In the genomic region with DNA sequence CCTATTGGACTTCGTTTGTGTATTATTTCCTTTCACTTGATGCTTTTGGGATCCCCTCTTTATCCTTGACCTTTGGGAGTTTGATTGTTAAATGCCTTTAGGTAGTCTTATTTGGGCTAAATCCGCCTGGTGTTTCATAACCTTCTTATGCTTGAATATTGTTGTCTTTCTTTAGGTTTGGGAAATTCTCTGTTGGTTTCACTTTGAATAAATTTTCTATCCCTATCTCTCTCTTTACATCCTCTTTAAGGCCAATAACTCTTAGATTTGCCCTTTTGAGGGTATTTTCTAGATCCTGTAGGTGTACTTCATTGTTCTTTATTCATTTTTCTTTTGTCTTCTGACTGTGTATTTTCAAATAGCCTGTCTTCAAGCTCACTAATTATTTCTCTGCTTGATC, we compare ENCODE assay signal across 24 cellular contexts.
DNase-seq lines count a peak whose midpoint lies in the region; ATAC-seq, FAIRE-seq and TF ChIP-seq lines count a peak whose summit lies in the region.
"Had no signal": no experiment of that assay in that cellular context is flagged by ENCODE, and none has a peak within 500 bp of the region (broad histone marks: within the 10 kb centered on the region; RNA-seq: fewer than 3 reads in every experiment).

No MANE protein-coding gene starts in this region.

- no peak for ATAC-seq in activated naive CD8-positive, alpha-beta T cell treated with anti-CD3 and anti-CD28 coated beads, Interleukin-2, amount 50 U/mL, for 24 hours
- ATAC-seq in HG03432 (IDR thresholded peaks at IDR 0.05; ENCODE audit: unreplicated experiment) (peak; percentile 43), HepG2 (no peak)
- ATAC-seq in activated naive CD8-positive, alpha-beta T cell treated with anti-CD3 and anti-CD28 coated beads, Interleukin-2, amount 10 ng/mL, durations not matched to agents 7 days and 5 days (ENCODE audit: low read depth): no peak

- H3K27ac Mint-ChIP-seq in activated naive CD8-positive, alpha-beta T cell treated with anti-CD3 and anti-CD28 coated beads for 36 hours: peak overlapping the region; percentile 4
- no peak overlapping the region for H3K27ac Mint-ChIP-seq in activated naive CD8-positive, alpha-beta T cell treated with anti-CD3 and anti-CD28 coated beads, Interleukin-2, amount 50 U/mL, for 24 hours
- peak overlapping the region; percentile 60 for H3K27ac Mint-ChIP-seq in activated naive CD8-positive, alpha-beta T cell treated with anti-CD3 and anti-CD28 coated beads, Interleukin-2, amount 10 ng/mL, durations not matched to agents 7 days and 5 days
- H3K27ac Mint-ChIP-seq in type B pancreatic cell: peak overlapping the region; percentile 25

- no peaks in the 10 kb centered on the region for H3K27me3 Mint-ChIP-seq in activated naive CD8-positive, alpha-beta T cell treated with anti-CD3 and anti-CD28 coated beads for 36 hours
- H3K27me3 Mint-ChIP-seq in activated naive CD8-positive, alpha-beta T cell treated with anti-CD3 and anti-CD28 coated beads, Interleukin-2, amount 50 U/mL, for 24 hours: no peaks in the 10 kb centered on the region
- no peaks in the 10 kb centered on the region for H3K27me3 Mint-ChIP-seq in activated naive CD8-positive, alpha-beta T cell treated with anti-CD3 and anti-CD28 coated beads, Interleukin-2, amount 10 ng/mL, durations not matched to agents 7 days and 5 days
- H3K27me3 Mint-ChIP-seq in type B pancreatic cell: no peaks in the 10 kb centered on the region

- no peak for FAIRE-seq in HepG2 (lab: Jason Lieb, UNC)
- no peak for FAIRE-seq in GM19239 (lab: Jason Lieb, UNC)
- FAIRE-seq: RCC 7860 had no signal

- H4K20me1 ChIP-seq in HepG2 (ENCODE audit: insufficient read depth, low read length): no peaks in the 10 kb centered on the region

- no peak for TF ChIP-seq EP300 in HepG2 (IDR thresholded peaks at IDR 0.05; ENCODE audit: low read depth in 2 of 2, low read length in 2 of 2)
- TF ChIP-seq EP300 in HepG2 (CRISPR knock-in tag; IDR thresholded peaks at IDR 0.05; ENCODE audit: borderline replicate concordance): no peak

- H3K4me2 ChIP-seq in HepG2 (ENCODE audit: low read depth, low read length): no peak overlapping the region

- H3K9me3 ChIP-seq in HepG2 (ENCODE audit: low read length): peaks cover 37% of the 10 kb centered on the region
- H3K9me3 ChIP-seq: neutrophil, SJCRH30 had no signal

- no peak overlapping the region for H3K4me3 Mint-ChIP-seq in activated naive CD8-positive, alpha-beta T cell treated with anti-CD3 and anti-CD28 coated beads for 36 hours
- H3K4me3 Mint-ChIP-seq in activated naive CD8-positive, alpha-beta T cell treated with anti-CD3 and anti-CD28 coated beads, Interleukin-2, amount 50 U/mL, for 24 hours: no peak overlapping the region
- peak overlapping the region; percentile 23 for H3K4me3 Mint-ChIP-seq in activated naive CD8-positive, alpha-beta T cell treated with anti-CD3 and anti-CD28 coated beads, Interleukin-2, amount 10 ng/mL, durations not matched to agents 7 days and 5 days
- no peak overlapping the region for H3K4me3 Mint-ChIP-seq in type B pancreatic cell

- TF ChIP-seq RAD21 in HepG2 (CRISPR knock-in tag; IDR thresholded peaks at IDR 0.05): no peak

- intact Hi-C loops in HepG2 (cut with micrococcal nuclease; ENCODE audit: unreplicated experiment): no loop called here

- DNase-seq in activated naive CD8-positive, alpha-beta T cell treated with anti-CD3 and anti-CD28 coated beads for 36 hours: no peak
- no peak for DNase-seq in activated naive CD8-positive, alpha-beta T cell treated with anti-CD3 and anti-CD28 coated beads, Interleukin-2, amount 50 U/mL, for 24 hours
- DNase-seq in activated naive CD8-positive, alpha-beta T cell treated with anti-CD3 and anti-CD28 coated beads, Interleukin-2, amount 10 ng/mL, durations not matched to agents 7 days and 5 days: no peak
- DNase-seq in type B pancreatic cell (ENCODE audit: extremely low spot score, unreplicated experiment): no peak
- DNase-seq in HepG2 (ENCODE audit: low spot score): no peak
- no peak for DNase-seq in coronary artery (ENCODE audit: low spot score)
- DNase-seq in GM19239 (ENCODE audit: insufficient read length, low spot score): no peak
- DNase-seq: activated naive CD4-positive, alpha-beta T cell; anterior cingulate cortex; central memory CD4-positive, alpha-beta T cell; DMS 273 treated with DMSO at 0.1 percent for 48 hours; erythroblast; GOT3; left cardiac atrium; NCI-H187; NCI-H526; SJCRH30; WERI-Rb-1 had no signal

- peaks cover 17% of the 10 kb centered on the region for H3K9me3 Mint-ChIP-seq in activated naive CD8-positive, alpha-beta T cell treated with anti-CD3 and anti-CD28 coated beads for 36 hours
- peaks cover 18% of the 10 kb centered on the region for H3K9me3 Mint-ChIP-seq in activated naive CD8-positive, alpha-beta T cell treated with anti-CD3 and anti-CD28 coated beads, Interleukin-2, amount 50 U/mL, for 24 hours
- peaks cover 13% of the 10 kb centered on the region for H3K9me3 Mint-ChIP-seq in activated naive CD8-positive, alpha-beta T cell treated with anti-CD3 and anti-CD28 coated beads, Interleukin-2, amount 10 ng/mL, durations not matched to agents 7 days and 5 days
- peaks cover 15% of the 10 kb centered on the region for H3K9me3 Mint-ChIP-seq in type B pancreatic cell

- no peaks in the 10 kb centered on the region for H3K79me2 ChIP-seq in HepG2 (ENCODE audit: insufficient read depth, low read length)

- WGBS in HepG2 (ENCODE audit: low lambda C conversion rate): 14% methylated on average over 2 of the region's 2 CpGs

- peaks cover 16% of the 10 kb centered on the region for H3K4me1 ChIP-seq in HepG2 (ENCODE audit: insufficient read depth, low read length)

- H3K27ac ChIP-seq in HepG2 (ENCODE audit: extremely low read length, insufficient read depth, low read length) (no peak overlapping the region), coronary artery (no peak overlapping the region)
- H3K27ac ChIP-seq: C4-2B, HL-60, neutrophil, SJCRH30, tibial nerve, WERI-Rb-1 had no signal

- POLR2A ChIA-PET in activated naive CD8-positive, alpha-beta T cell treated with anti-CD3 and anti-CD28 coated beads, Interleukin-2, amount 10 ng/mL, durations not matched to agents 7 days and 5 days (lab: Charles Lee): no interaction called here
- POLR2A ChIA-PET in HepG2 (lab: Yijun Ruan, JAX): no interaction called here

- in situ Hi-C loops in HepG2 (cut with HindIII; ENCODE audit: extremely low pct_ligation_motif_present, low pct_unique_long_range_greater_than_20kb): no loop called here

- no peaks in the 10 kb centered on the region for H3K36me3 ChIP-seq in HepG2 (replicated peaks in 1 of 2; ENCODE audit: control insufficient read depth in 1 of 2, insufficient read depth in 2 of 2, low read length in 2 of 2)
- H3K36me3 ChIP-seq: neutrophil, SJCRH30, tibial nerve, WERI-Rb-1 had no signal

- H3K27me3 ChIP-seq in HepG2 (ENCODE audit: control insufficient read depth in 1 of 2, insufficient read depth in 2 of 2, low read length in 2 of 2): no peaks in the 10 kb centered on the region
- H3K27me3 ChIP-seq: neutrophil, SJCRH30, tibial nerve had no signal

- TF ChIP-seq CTCF in type B pancreatic cell (conservative IDR thresholded peaks at IDR 0.05): no peak
- no peak for TF ChIP-seq CTCF in HepG2 (CRISPR knock-in tag; IDR thresholded peaks at IDR 0.05)
- no peak for TF ChIP-seq CTCF in coronary artery (IDR thresholded peaks at IDR 0.05)

- H3K4me3 ChIP-seq in HepG2 (replicated peaks in 1 of 3; ENCODE audit: insufficient read depth in 1 of 3, low read depth in 2 of 3, low read length in 3 of 3) (no peak overlapping the region), coronary artery (no peak overlapping the region)
- H3K4me3 ChIP-seq: SJCRH30, tibial nerve had no signal

- H3K4me1 Mint-ChIP-seq in activated naive CD8-positive, alpha-beta T cell treated with anti-CD3 and anti-CD28 coated beads for 36 hours: peaks cover 17% of the 10 kb centered on the region
- peaks cover 10% of the 10 kb centered on the region for H3K4me1 Mint-ChIP-seq in activated naive CD8-positive, alpha-beta T cell treated with anti-CD3 and anti-CD28 coated beads, Interleukin-2, amount 50 U/mL, for 24 hours
- H3K4me1 Mint-ChIP-seq in activated naive CD8-positive, alpha-beta T cell treated with anti-CD3 and anti-CD28 coated beads, Interleukin-2, amount 10 ng/mL, durations not matched to agents 7 days and 5 days: peaks cover 31% of the 10 kb centered on the region
- peaks cover 12% of the 10 kb centered on the region for H3K4me1 Mint-ChIP-seq in type B pancreatic cell (ENCODE audit: unreplicated experiment)

- no peak overlapping the region for H2AFZ ChIP-seq in HepG2 (ENCODE audit: low read length)

- BruUV-seq in HepG2 (replicated peaks; lab: Mats Ljungman, UMichigan): no TSS peak

- H3K36me3 Mint-ChIP-seq in activated naive CD8-positive, alpha-beta T cell treated with anti-CD3 and anti-CD28 coated beads for 36 hours: peaks cover 9% of the 10 kb centered on the region
- peaks cover 5% of the 10 kb centered on the region for H3K36me3 Mint-ChIP-seq in activated naive CD8-positive, alpha-beta T cell treated with anti-CD3 and anti-CD28 coated beads, Interleukin-2, amount 50 U/mL, for 24 hours (ENCODE audit: low read depth)
- peaks cover 70% of the 10 kb centered on the region for H3K36me3 Mint-ChIP-seq in activated naive CD8-positive, alpha-beta T cell treated with anti-CD3 and anti-CD28 coated beads, Interleukin-2, amount 10 ng/mL, durations not matched to agents 7 days and 5 days
- H3K36me3 Mint-ChIP-seq in type B pancreatic cell: peaks cover 3% of the 10 kb centered on the region

- H3K9ac ChIP-seq in HepG2 (ENCODE audit: insufficient read depth, low read depth, low read length): no peak overlapping the region

- CTCF ChIA-PET in HepG2 (lab: Yijun Ruan, JAX; ENCODE audit: low intra/inter-chr PET ratio, low total read pairs): no interaction called here

- TF ChIP-seq POLR2A in HepG2 (IDR thresholded peaks at IDR 0.05; ENCODE audit: insufficient read depth in 1 of 2, low read depth in 2 of 2, low read length in 2 of 2): no peak

TF ChIP-seq in HepG2, 621 proteins besides CTCF, POLR2A, EP300 and RAD21 (continues in another document):
- TF ChIP-seq NFKBIZ (CRISPR knock-in tag; IDR thresholded peaks at IDR 0.05) (no peak), IRF2 (CRISPR knock-in tag; IDR thresholded peaks at IDR 0.05) (no peak), ZNF317 (CRISPR knock-in tag; IDR thresholded peaks at IDR 0.05) (no peak), HMG20A (CRISPR knock-in tag; IDR thresholded peaks at IDR 0.05; ENCODE audit: borderline replicate concordance) (no peak), ZNF547 (CRISPR knock-in tag; IDR thresholded peaks at IDR 0.05) (no peak)
